33 cellular contexts compared by ENCODE assay signal in the genomic region with DNA sequence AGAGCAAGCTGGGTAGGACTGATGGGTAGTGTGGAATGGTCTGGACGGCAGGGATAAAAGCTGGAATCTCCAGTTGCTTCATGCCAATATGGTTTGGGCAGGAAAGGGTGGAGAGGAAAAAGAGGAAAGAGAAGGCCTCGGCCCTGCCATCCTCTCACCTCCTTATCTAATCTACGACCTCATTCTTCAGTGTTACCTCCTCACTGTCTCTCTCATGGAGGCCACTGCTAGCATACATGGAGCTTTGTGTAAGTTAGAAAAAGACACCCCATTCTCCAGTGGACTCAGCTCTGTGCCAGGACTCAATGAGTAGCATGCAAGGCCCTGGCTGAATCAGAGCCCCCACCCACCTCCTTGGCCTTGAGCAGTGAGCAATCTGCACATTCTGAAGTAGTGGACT.
"Had no signal": no experiment of that assay in that cellular context is flagged by ENCODE, and none has a peak within 500 bp of the region (broad histone marks: within the 10 kb centered on the region; RNA-seq: fewer than 3 reads in every experiment).

No MANE protein-coding gene starts in this region.

- H3K4me3 ChIP-seq: ascending aorta, breast epithelium, cardiac muscle cell, colonic mucosa, dorsolateral prefrontal cortex, gastrocnemius medialis, heart left ventricle had no signal

- H3K9me3 ChIP-seq: ascending aorta, breast epithelium, colonic mucosa, gastrocnemius medialis, heart left ventricle had no signal

- H3K36me3 ChIP-seq: ascending aorta, breast epithelium, cardiac muscle cell, colonic mucosa, gastrocnemius medialis, heart left ventricle had no signal

- ATAC-seq: activated CD4-positive, alpha-beta T cell treated with anti-CD3 and anti-CD28 coated beads for 36 hours; activated CD8-positive, alpha-beta memory T cell treated with anti-CD3 and anti-CD28 coated beads, Interleukin-2, amount 10 ng/mL, durations not matched to agents 7 days and 5 days; activated CD8-positive, alpha-beta T cell treated with anti-CD3 and anti-CD28 coated beads, Interleukin-2, amount 10 ng/mL, durations not matched to agents 7 days and 5 days; activated naive CD4-positive, alpha-beta T cell treated with anti-CD3 and anti-CD28 coated beads, Interleukin-2, amount 50 U/mL, for 72 hours; esophagus mucosa; foreskin keratinocyte; gastrocnemius medialis; T-helper 17 cell had no signal

- H3K27me3 ChIP-seq: ascending aorta, breast epithelium, cardiac muscle cell, colonic mucosa, dorsolateral prefrontal cortex, foreskin keratinocyte, gastrocnemius medialis, heart left ventricle had no signal

- H3K27ac ChIP-seq: ascending aorta, breast epithelium, cardiac muscle cell, colonic mucosa, dorsolateral prefrontal cortex, foreskin keratinocyte, gastrocnemius medialis, heart left ventricle had no signal

- DNase-seq: activated CD4-positive, alpha-beta memory T cell treated with anti-CD3 and anti-CD28 coated beads for 36 hours; activated CD4-positive, alpha-beta T cell treated with anti-CD3 and anti-CD28 coated beads for 36 hours; activated CD4-positive, alpha-beta T cell treated with anti-CD3 and anti-CD28 coated beads, Interleukin-2, amount 10 ng/mL, durations not matched to agents 24 days and 14 days; activated CD4-positive, CD25-positive, alpha-beta regulatory T cell; activated CD4-positive, CD25-positive, alpha-beta regulatory T cell treated with anti-CD3 and anti-CD28 coated beads, Interleukin-2, amount 50 U/mL, for 72 hours; activated CD8-positive, alpha-beta memory T cell treated with anti-CD3 and anti-CD28 coated beads, Interleukin-2, amount 10 ng/mL, durations not matched to agents 7 days and 5 days; activated CD8-positive, alpha-beta memory T cell treated with anti-CD3 and anti-CD28 coated beads, Interleukin-2, amount 50 U/mL, for 4 hours; activated CD8-positive, alpha-beta T cell treated with anti-CD3 and anti-CD28 coated beads, Interleukin-2, amount 10 ng/mL, durations not matched to agents 7 days and 5 days; activated gamma-delta T cell; activated naive CD4-positive, alpha-beta T cell; activated naive CD4-positive, alpha-beta T cell treated with anti-CD3 and anti-CD28 coated beads, Interleukin-2, amount 10 ng/mL, durations not matched to agents 7 days and 5 days; activated naive CD8-positive, alpha-beta T cell treated with anti-CD3 and anti-CD28 coated beads, Interleukin-2, amount 10 ng/mL, durations not matched to agents 7 days and 5 days; activated T-cell treated with anti-CD3 and anti-CD28 coated beads, Interleukin-2, amount 50 U/mL, for 1 hour; activated T-cell treated with anti-CD3 and anti-CD28 coated beads, Interleukin-2, amount 50 U/mL, for 48 hours; amygdala; central memory CD4-positive, alpha-beta T cell; cerebellar nuclear complex; colonic mucosa; dorsolateral prefrontal cortex; effector memory CD4-positive, alpha-beta T cell; endodermal cell; foreskin keratinocyte; gastrocnemius medialis; glutamatergic neuron; heart left ventricle; hypothalamus; T-helper 1 cell; T-helper 17 cell had no signal
